20 cellular contexts compared by ENCODE assay signal in the genomic region with DNA sequence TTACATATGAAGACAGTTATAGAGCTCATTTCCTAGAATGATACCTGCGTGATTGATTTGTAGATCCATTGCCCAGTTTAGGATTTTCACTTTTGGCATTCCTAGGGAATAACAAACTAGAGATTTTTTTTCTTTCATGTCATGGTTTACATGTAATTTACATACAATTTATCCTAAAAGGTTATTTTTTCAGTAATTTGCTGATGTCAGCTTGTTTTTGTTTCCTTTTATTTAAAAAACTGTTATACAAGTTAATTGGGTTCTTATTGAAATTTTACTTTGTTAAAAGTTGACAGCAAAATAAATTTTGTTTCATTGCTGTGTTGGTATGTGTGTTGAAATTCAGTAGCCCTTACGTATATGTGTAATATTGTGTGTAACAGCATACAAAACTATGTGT.
"Had no signal": no experiment of that assay in that cellular context is flagged by ENCODE, and none has a peak within 500 bp of the region (broad histone marks: within the 10 kb centered on the region; RNA-seq: fewer than 3 reads in every experiment).

No MANE protein-coding gene starts in this region.

- H3K4me1 ChIP-seq: ascending aorta, vagina had no signal

- ATAC-seq: left lobe of liver; naive thymus-derived CD4-positive, alpha-beta T cell had no signal

- H3K9me3 ChIP-seq: adrenal gland, ascending aorta, spleen, thoracic aorta, vagina had no signal

- H3K27ac ChIP-seq: adrenal gland, ascending aorta, coronary artery, spleen, thoracic aorta, vagina, VCaP had no signal

- H3K4me3 ChIP-seq: adrenal gland, ascending aorta, coronary artery, lung, spleen, thoracic aorta, vagina had no signal

- H3K27me3 ChIP-seq: adrenal gland, ascending aorta, spleen, vagina had no signal

- DNase-seq: activated CD4-positive, alpha-beta memory T cell treated with anti-CD3 and anti-CD28 coated beads, Interleukin-2, amount 10 ng/mL, durations not matched to agents 7 days and 5 days; activated CD4-positive, alpha-beta T cell treated with anti-CD3 and anti-CD28 coated beads, Interleukin-2, amount 10 ng/mL, durations not matched to agents 24 days and 14 days; activated CD8-positive, alpha-beta memory T cell treated with anti-CD3 and anti-CD28 coated beads, Interleukin-2, amount 10 ng/mL, durations not matched to agents 7 days and 5 days; activated gamma-delta T cell; activated T-cell treated with anti-CD3 and anti-CD28 coated beads for 4 hours; adrenal gland; central memory CD4-positive, alpha-beta T cell; foreskin fibroblast; posterior cingulate gyrus; spleen; stimulated activated CD4-positive, alpha-beta T cell treated with anti-CD3 and anti-CD28 coated beads, Interleukin-4, amount 100 ng/mL, for 24 hours; stimulated activated naive CD4-positive, alpha-beta T cell treated with Interleukin-2 at 50 U/mL for 16 hours had no signal

- H3K36me3 ChIP-seq: adrenal gland, ascending aorta, thoracic aorta, vagina had no signal
